1 cellular context compared by ENCODE assay signal in genomic region chr1:184037849-184038591, GRCh38.
TF ChIP-seq lines count a peak whose summit lies in the region.

No MANE protein-coding gene starts in this region.

TF ChIP-seq in K562, 482 proteins besides CTCF, POLR2A, EP300 and RAD21 (continued from another document):
- 0 out of 2 replicates have a peak, but pooled peaks have one; percentile 18 for TF ChIP-seq SMAD4 (CRISPR knock-in tag; conservative IDR thresholded peaks at IDR 0.05)
- no peak for TF ChIP-seq TEAD4 (IDR thresholded peaks at IDR 0.05; ENCODE audit: low read length)
- no peak for TF ChIP-seq TEAD4 (CRISPR knock-in tag; IDR thresholded peaks at IDR 0.05; ENCODE audit: borderline replicate concordance)
- no peak for TF ChIP-seq GABPB2 (CRISPR knock-in tag; conservative IDR thresholded peaks at IDR 0.05)
- no peak for TF ChIP-seq ZNF143 (CRISPR knock-in tag; IDR thresholded peaks at IDR 0.05)
- no peak for TF ChIP-seq MTA2 (IDR thresholded peaks at IDR 0.05; ENCODE audit: low read depth)
- 0 out of 2 replicates have a peak, but pooled peaks have one; percentile 24 for TF ChIP-seq ATF3 (IDR thresholded peaks at IDR 0.05)
- 0 out of 2 replicates have a peak, but pooled peaks have one; percentile 53 for TF ChIP-seq ATF3 (CRISPR knock-in tag; conservative IDR thresholded peaks at IDR 0.05)
- no peak for TF ChIP-seq ZNF707 (CRISPR knock-in tag; conservative IDR thresholded peaks at IDR 0.05)
- TF ChIP-seq ZNF316 (IDR thresholded peaks at IDR 0.05), result no peak
- TF ChIP-seq, protein P1, sequence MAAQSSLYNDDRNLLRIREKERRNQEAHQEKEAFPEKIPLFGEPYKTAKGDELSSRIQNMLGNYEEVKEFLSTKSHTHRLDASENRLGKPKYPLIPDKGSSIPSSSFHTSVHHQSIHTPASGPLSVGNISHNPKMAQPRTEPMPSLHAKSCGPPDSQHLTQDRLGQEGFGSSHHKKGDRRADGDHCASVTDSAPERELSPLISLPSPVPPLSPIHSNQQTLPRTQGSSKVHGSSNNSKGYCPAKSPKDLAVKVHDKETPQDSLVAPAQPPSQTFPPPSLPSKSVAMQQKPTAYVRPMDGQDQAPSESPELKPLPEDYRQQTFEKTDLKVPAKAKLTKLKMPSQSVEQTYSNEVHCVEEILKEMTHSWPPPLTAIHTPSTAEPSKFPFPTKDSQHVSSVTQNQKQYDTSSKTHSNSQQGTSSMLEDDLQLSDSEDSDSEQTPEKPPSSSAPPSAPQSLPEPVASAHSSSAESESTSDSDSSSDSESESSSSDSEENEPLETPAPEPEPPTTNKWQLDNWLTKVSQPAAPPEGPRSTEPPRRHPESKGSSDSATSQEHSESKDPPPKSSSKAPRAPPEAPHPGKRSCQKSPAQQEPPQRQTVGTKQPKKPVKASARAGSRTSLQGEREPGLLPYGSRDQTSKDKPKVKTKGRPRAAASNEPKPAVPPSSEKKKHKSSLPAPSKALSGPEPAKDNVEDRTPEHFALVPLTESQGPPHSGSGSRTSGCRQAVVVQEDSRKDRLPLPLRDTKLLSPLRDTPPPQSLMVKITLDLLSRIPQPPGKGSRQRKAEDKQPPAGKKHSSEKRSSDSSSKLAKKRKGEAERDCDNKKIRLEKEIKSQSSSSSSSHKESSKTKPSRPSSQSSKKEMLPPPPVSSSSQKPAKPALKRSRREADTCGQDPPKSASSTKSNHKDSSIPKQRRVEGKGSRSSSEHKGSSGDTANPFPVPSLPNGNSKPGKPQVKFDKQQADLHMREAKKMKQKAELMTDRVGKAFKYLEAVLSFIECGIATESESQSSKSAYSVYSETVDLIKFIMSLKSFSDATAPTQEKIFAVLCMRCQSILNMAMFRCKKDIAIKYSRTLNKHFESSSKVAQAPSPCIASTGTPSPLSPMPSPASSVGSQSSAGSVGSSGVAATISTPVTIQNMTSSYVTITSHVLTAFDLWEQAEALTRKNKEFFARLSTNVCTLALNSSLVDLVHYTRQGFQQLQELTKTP (IDR thresholded peaks at IDR 0.05; ENCODE audit: low read depth in 1 of 2, partially characterized antibody in 2 of 2), result peak in 1 of 2 experiments; percentile 5
- no peak for TF ChIP-seq BRCA1 (IDR thresholded peaks at IDR 0.05)
- no peak for TF ChIP-seq BRCA1 (CRISPR knock-in tag; IDR thresholded peaks at IDR 0.05)
- TF ChIP-seq CEBPG (CRISPR knock-in tag; IDR thresholded peaks at IDR 0.05), result no peak
- TF ChIP-seq CEBPG (tag; conservative IDR thresholded peaks at IDR 0.05 in 1 of 2, IDR thresholded peaks at IDR 0.05 in 1 of 2), result peak; percentile 87 to 90; a peak in 3 of 4 replicates
- TF ChIP-seq ESRRB (CRISPR knock-in tag; IDR thresholded peaks at IDR 0.05; ENCODE audit: borderline replicate concordance), result no peak
TF ChIP-seq in K562: peak in this region for 21.
